9 cellular contexts compared by ENCODE assay signal in the genomic region with DNA sequence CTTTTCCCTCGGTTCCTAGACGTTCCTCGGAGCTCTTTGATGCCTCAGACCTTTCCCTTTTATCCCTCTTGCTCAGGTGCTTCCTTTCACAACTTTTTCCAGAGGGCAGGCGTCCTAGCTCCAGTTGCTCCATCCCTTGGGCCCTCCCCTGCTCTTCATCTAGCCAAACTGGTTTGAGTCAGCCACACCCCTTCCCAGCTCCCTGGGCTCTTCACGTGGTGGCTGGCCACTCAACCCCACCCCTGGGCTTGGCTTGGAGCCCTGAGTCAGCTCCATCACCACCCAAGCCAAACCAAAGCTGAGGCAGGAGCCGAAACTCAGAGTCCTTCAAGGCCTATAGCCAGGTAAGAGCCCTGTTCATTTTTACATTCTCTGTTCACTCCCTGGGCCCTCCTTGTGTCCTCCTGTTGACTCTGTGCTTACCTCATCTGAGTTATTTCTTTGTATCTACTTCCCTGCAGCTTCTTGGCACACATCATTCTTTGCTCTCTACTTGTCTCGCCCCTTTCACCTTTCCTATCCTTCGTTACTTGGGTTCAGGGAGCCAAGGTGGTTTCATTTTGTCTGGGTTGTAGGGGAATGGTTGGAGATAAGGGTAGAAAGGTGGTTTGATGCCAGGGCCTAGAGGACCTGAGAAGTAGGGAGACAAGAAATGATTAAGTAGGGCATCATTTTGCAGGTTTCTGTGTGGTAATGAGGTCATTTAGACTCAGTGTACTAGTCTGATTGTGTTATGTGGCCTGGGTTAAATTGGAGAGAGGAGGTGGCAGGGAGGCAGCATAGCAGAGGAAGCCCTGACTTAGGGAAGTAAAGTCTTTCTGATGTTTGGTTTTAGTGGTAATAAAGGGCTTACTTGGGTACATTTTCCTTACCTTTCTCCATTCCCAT. TPM values are rescaled to one million over a fixed set of nuclear protein-coding genes. Genes with fewer than 3 reads are reported as not detected.
DNase-seq lines count a peak whose midpoint lies in the region; ATAC-seq and TF ChIP-seq lines count a peak whose summit lies in the region.
"Had no signal": no experiment of that assay in that cellular context is flagged by ENCODE, and none has a peak within 500 bp of the region (broad histone marks: within the 10 kb centered on the region; RNA-seq: fewer than 3 reads in every experiment).

No MANE protein-coding gene starts in this region.

- H3K27ac Mint-ChIP-seq in nephron progenitor cell, result peak overlapping the region; percentile 63

- H4K20me1 ChIP-seq in fibroblast of lung (ENCODE audit: control insufficient read depth, extremely low read depth, insufficient read depth, low read length), result no peaks in the 10 kb centered on the region

- no peak for TF ChIP-seq CTCF in fibroblast of lung (conservative IDR thresholded peaks at IDR 0.05 in 1 of 2, IDR thresholded peaks at IDR 0.05 in 1 of 2; ENCODE audit: low read depth in 1 of 2, low read length in 2 of 2)
- TF ChIP-seq CTCF in nephron progenitor cell (IDR thresholded peaks at IDR 0.05), result no peak

- no peak overlapping the region for H2AFZ ChIP-seq in fibroblast of lung (ENCODE audit: low read length)

- no peaks in the 10 kb centered on the region for H3K27me3 Mint-ChIP-seq in nephron progenitor cell (ENCODE audit: low read depth, poor library complexity)

- H3K9me3 ChIP-seq in fibroblast of lung (ENCODE audit: control insufficient read depth, insufficient read depth, low read depth, low read length), result no peaks in the 10 kb centered on the region
- H3K9me3 ChIP-seq: BLaER1 treated with 17β-estradiol and CSF1 and Interleukin-3, amounts not matched to agents 10 nM and 100 nM had no signal

- peaks cover 61% of the 10 kb centered on the region for H3K36me3 Mint-ChIP-seq in nephron progenitor cell (ENCODE audit: low read depth)

- H3K9me3 Mint-ChIP-seq in nephron progenitor cell, result no peaks in the 10 kb centered on the region

- H3K4me1 Mint-ChIP-seq in nephron progenitor cell, result peaks cover 7% of the 10 kb centered on the region

- H3K27me3 ChIP-seq in fibroblast of lung (ENCODE audit: control insufficient read depth, insufficient read depth, low read length), result no peaks in the 10 kb centered on the region
- H3K27me3 ChIP-seq: BLaER1 treated with 17β-estradiol and CSF1 and Interleukin-3, amounts not matched to agents 10 nM and 100 nM had no signal

- peak overlapping the region; percentile 65 for H3K27ac ChIP-seq in fibroblast of lung (ENCODE audit: insufficient read depth, low read length)
- H3K27ac ChIP-seq: BLaER1 treated with 17β-estradiol and CSF1 and Interleukin-3, amounts not matched to agents 10 nM and 100 nM had no signal

- DNase-seq in NCI-H2107 (lab: John Stamatoyannopoulos, UW) (peak; percentile 16), NCI-H2107 treated with DMSO at 0.1 percent for 48 hours (lab: John Stamatoyannopoulos, UW; ENCODE audit: unreplicated experiment) (no peak), SW480 (ENCODE audit: low spot score) (peak; percentile 76), fibroblast of lung (ENCODE audit: low read depth in 2 of 2) (peak; percentile 80 to 87), nephron progenitor cell (no peak), middle frontal gyrus (ENCODE audit: extremely low spot score, low spot score) (no peak)

- peaks cover 22% of the 10 kb centered on the region for H3K4me1 ChIP-seq in fibroblast of lung (ENCODE audit: control insufficient read depth, extremely low read depth, insufficient read depth, low read length)

- no peak overlapping the region for H3K9ac ChIP-seq in fibroblast of lung (ENCODE audit: insufficient read depth, low read length)

- H3K4me2 ChIP-seq in fibroblast of lung (ENCODE audit: extremely low read depth, insufficient read depth, low read length), result peak overlapping the region; percentile 34

- H3K36me3 ChIP-seq in fibroblast of lung (ENCODE audit: control insufficient read depth, insufficient read depth, low read length), result peaks cover 38% of the 10 kb centered on the region

- peak overlapping the region in 1 of 4 experiments; percentile 22 for H3K4me3 ChIP-seq in fibroblast of lung (replicated peaks in 1 of 4; ENCODE audit: control extremely low read depth in 1 of 4, insufficient read depth in 1 of 4, low read depth in 3 of 4, low read length in 4 of 4)
- H3K4me3 ChIP-seq: BLaER1 treated with 17β-estradiol and CSF1 and Interleukin-3, amounts not matched to agents 10 nM and 100 nM had no signal

- no peaks in the 10 kb centered on the region for H3K79me2 ChIP-seq in fibroblast of lung (ENCODE audit: control insufficient read depth, insufficient read depth, low read length)

- ATAC-seq in HG03039 (IDR thresholded peaks at IDR 0.05; ENCODE audit: unreplicated experiment) (no peak), HG03175 (IDR thresholded peaks at IDR 0.05; ENCODE audit: unreplicated experiment) (no peak)

- no peak overlapping the region for H3K4me3 Mint-ChIP-seq in nephron progenitor cell

RNA-seq across cellular contexts. Expression of a gene that starts 7.6 kb away (rescaled TPM):
- total RNA-seq in fibroblast of lung, result 11.8 and 15.4 TPM in 2 replicates
- polyA plus RNA-seq in fibroblast of lung, result 19.4 and 23.8 TPM in 2 replicates
- 19.2 and 24.2 TPM in 2 replicates for polyA plus RNA-seq in fibroblast of lung (2012)
- 31.4 and 31.6 TPM in 2 replicates for polyA minus RNA-seq in fibroblast of lung (ENCODE audit: low replicate concordance)

RNA-seq across cellular contexts. Expression of a gene that starts 21.3 kb away (rescaled TPM):
- 0.77 and 1.3 TPM in 2 replicates for total RNA-seq in fibroblast of lung
- polyA plus RNA-seq in fibroblast of lung, result 1.5 and 2.0 TPM in 2 replicates
- polyA plus RNA-seq in fibroblast of lung (2012), result 2.4 and 3.7 TPM in 2 replicates
- 0.39 and 4.0 TPM in 2 replicates for polyA minus RNA-seq in fibroblast of lung (ENCODE audit: low replicate concordance)

RNA-seq across cellular contexts. Expression of a gene that starts 21.5 kb away (rescaled TPM):
- 56.8 TPM in 2 replicates for total RNA-seq in fibroblast of lung
- polyA plus RNA-seq in fibroblast of lung, result 42.0 and 68.2 TPM in 2 replicates
- polyA plus RNA-seq in fibroblast of lung (2012), result 49.9 and 73.9 TPM in 2 replicates
- 107 and 130 TPM in 2 replicates for polyA minus RNA-seq in fibroblast of lung (ENCODE audit: low replicate concordance)

RNA-seq across cellular contexts. Expression of a gene that starts 41.6 kb away (rescaled TPM):
- total RNA-seq in fibroblast of lung, result 11.3 and 14.2 TPM in 2 replicates
- 3.5 and 6.4 TPM in 2 replicates for polyA plus RNA-seq in fibroblast of lung
- polyA plus RNA-seq in fibroblast of lung (2012), result 12.1 and 17.8 TPM in 2 replicates
- 98.0 and 100 TPM in 2 replicates for polyA minus RNA-seq in fibroblast of lung (ENCODE audit: low replicate concordance)

RNA-seq across cellular contexts. Expression of a gene that starts 46.4 kb away (rescaled TPM):
- total RNA-seq in fibroblast of lung, result 6.4 and 7.3 TPM in 2 replicates
- 5.8 and 6.2 TPM in 2 replicates for polyA plus RNA-seq in fibroblast of lung
- 13.5 and 14.3 TPM in 2 replicates for polyA plus RNA-seq in fibroblast of lung (2012)
- 12.2 and 15.9 TPM in 2 replicates for polyA minus RNA-seq in fibroblast of lung (ENCODE audit: low replicate concordance)

Comparison
In these comparisons a context has a peak if more than half of its experiments do, and no peak if none do; other contexts are left out.
1. DNase-seq: peak in NCI-H2107 (single experiment), SW480 (single experiment) and fibroblast of lung (2 of 2); none in NCI-H2107 treated with DMSO at 0.1 percent for 48 hours (single experiment), nephron progenitor cell (single experiment) and middle frontal gyrus (single experiment).